Comparison of ENCODE assay signal across 20 cellular contexts in genomic region chr12:56260921-56261320, GRCh38. TPM values are rescaled to one million over a fixed set of nuclear protein-coding genes. Genes with fewer than 3 reads are reported as not detected.
DNase-seq lines count a peak whose midpoint lies in the region; ATAC-seq, FAIRE-seq and TF ChIP-seq lines count a peak whose summit lies in the region.
"Had no signal": no experiment of that assay in that cellular context is flagged by ENCODE, and none has a peak within 500 bp of the region (broad histone marks: within the 10 kb centered on the region; RNA-seq: fewer than 3 reads in every experiment).

No MANE protein-coding gene starts in this region.

- peak overlapping the region; percentile 87; the same call in 1 of the 2 replicates for H3K18ac ChIP-seq in IMR-90 (ENCODE audit: low read depth, low read length)

- CTCF ChIA-PET in A549 (lab: Yijun Ruan, JAX), result interaction anchor here (2.9 to 9.6 kb wide), 4 partner anchors 13 to 203 kb away, joined by 8 to 101 read pairs (median 42); partner anchors contain the start of gene SMARCC2
- CTCF ChIA-PET in IMR-90 (lab: Yijun Ruan, JAX), result interaction anchor here (0.8 kb wide), 1 partner anchor 39 kb away, joined by 3 read pairs; no protein-coding TSS in a partner anchor

- peak overlapping the region; percentile 61; the same call in 2 of the 3 replicates for H3K4me2 ChIP-seq in A549
- H3K4me2 ChIP-seq in IMR-90 (ENCODE audit: low read depth, low read length), result no peak overlapping the region

- intact Hi-C loops in IMR-90 (cut with micrococcal nuclease), result no loop called here

- peaks cover 18% of the 10 kb centered on the region for H3K9me1 ChIP-seq in IMR-90 (ENCODE audit: insufficient read depth, low read length)

- H3K27ac ChIP-seq in A549, result peak overlapping the region; percentile 82 to 86
- H3K27ac ChIP-seq in IMR-90 (ENCODE audit: insufficient read depth, low read length), result no peak overlapping the region
- peak overlapping the region; percentile 68 for H3K27ac ChIP-seq in foreskin keratinocyte

- TF ChIP-seq RAD21 in A549 (conservative IDR thresholded peaks at IDR 0.05 in 1 of 2, IDR thresholded peaks at IDR 0.05 in 1 of 2) (no peak), IMR-90 (IDR thresholded peaks at IDR 0.05; ENCODE audit: low read length) (no peak)

- peak overlapping the region; percentile 81 for H2AK5ac ChIP-seq in IMR-90 (ENCODE audit: low read depth, low read length)

- H2AK9ac ChIP-seq in IMR-90 (replicated peaks; ENCODE audit: low read depth, low read length, poor library complexity), result no peak overlapping the region

- peak overlapping the region; percentile 74 for H3K4ac ChIP-seq in IMR-90 (ENCODE audit: low read depth, low read length)

- peak overlapping the region; percentile 71 for H3K14ac ChIP-seq in IMR-90 (replicated peaks; ENCODE audit: low read depth, low read length)

- no peak overlapping the region for H3K9ac ChIP-seq in IMR-90 (ENCODE audit: low read depth, low read length)

- POLR2A ChIA-PET in A549 (lab: Yijun Ruan, JAX) (no interaction called here), IMR-90 (lab: Charles Lee; ENCODE audit: unreplicated experiment) (no interaction called here)

- 84% methylated on average over 3 of the region's 3 CpGs for WGBS in A549 (ENCODE audit: missing lambda C conversion rate)
- WGBS in IMR-90 (ENCODE audit: extremely low coverage in 2 of 2, insufficient read length in 1 of 2), 2 experiments, result no CpG with 5 or more reads among the region's 3 CpGs

- peak overlapping the region; percentile 34; the same call in 1 of the 2 replicates for H3K23ac ChIP-seq in IMR-90 (ENCODE audit: low read depth, low read length)

- H2BK20ac ChIP-seq in IMR-90 (ENCODE audit: low read depth, low read length), result peak overlapping the region; percentile 84

- peak overlapping the region; percentile 79 for H3K27ac Mint-ChIP-seq in progenitor cell of endocrine pancreas

- H4K20me1 ChIP-seq in IMR-90 (ENCODE audit: insufficient read depth, low read length), result peaks cover 14% of the 10 kb centered on the region

- dilution Hi-C loops in IMR-90 (cut with HindIII; ENCODE audit: low sequenced_read_pairs, unreplicated experiment), result no loop called here

- no peak for DNase-seq in A549 (ENCODE audit: low read depth in 1 of 2, low spot score in 1 of 2)
- no peak for DNase-seq in IMR-90
- no peak for DNase-seq in foreskin keratinocyte
- no peak for DNase-seq in progenitor cell of endocrine pancreas (ENCODE audit: low spot score, unreplicated experiment)
- no peak for DNase-seq in NCI-H2227 (lab: John Stamatoyannopoulos, UW; ENCODE audit: unreplicated experiment)
- no peak for DNase-seq in SW480 (ENCODE audit: low spot score)
- DNase-seq: ACHN; CD8-positive, alpha-beta memory T cell; GF-D8; GOT3; NCI-H1105 treated with DMSO at 0.1 percent for 48 hours; NCI-H187; NCI-H446 treated with DMSO at 0.1 percent for 48 hours; NCI-H748 treated with DMSO at 0.1 percent for 48 hours; SHP77 had no signal

- ATAC-seq in A549, result no peak
- no peak for ATAC-seq in IMR-90 (ENCODE audit: low read depth)
- no peak for ATAC-seq in foreskin keratinocyte
- no peak for ATAC-seq in HG02884 (IDR thresholded peaks at IDR 0.05; ENCODE audit: unreplicated experiment)
- ATAC-seq in HG02852 (IDR thresholded peaks at IDR 0.05; ENCODE audit: unreplicated experiment), result no peak
- ATAC-seq: HepG2, Panc1 had no signal

- in situ Hi-C loops in IMR-90 (cut with MboI; ENCODE audit: low sequenced_read_pairs), result no loop called here

- H3K27me3 ChIP-seq in IMR-90 (ENCODE audit: control insufficient read depth, insufficient read depth, low read length), result no peaks in the 10 kb centered on the region
- no peaks in the 10 kb centered on the region for H3K27me3 ChIP-seq in foreskin keratinocyte

- H2BK120ac ChIP-seq in IMR-90 (ENCODE audit: low read depth, low read length), result peak overlapping the region; percentile 89

- H3K4me1 ChIP-seq in A549, result peaks cover 46% of the 10 kb centered on the region
- peaks cover 18% of the 10 kb centered on the region for H3K4me1 ChIP-seq in IMR-90 (ENCODE audit: control insufficient read depth, insufficient read depth, low read length)
- peaks cover 26% of the 10 kb centered on the region for H3K4me1 ChIP-seq in foreskin keratinocyte

- peaks cover 7 to 25% of the 10 kb centered on the region in 2 experiments for H3K79me1 ChIP-seq in IMR-90 (ENCODE audit: low read depth in 1 of 2, low read length in 2 of 2)

- H3K9me3 ChIP-seq in A549 (no peaks in the 10 kb centered on the region), IMR-90 (ENCODE audit: control insufficient read depth, insufficient read depth, low read length) (no peaks in the 10 kb centered on the region)

- H4K8ac ChIP-seq in IMR-90 (ENCODE audit: low read depth in 2 of 2, low read length in 2 of 2), result peak overlapping the region; percentile 7 to 80; a peak in 2 of 4 replicates

- peak overlapping the region; percentile 60; the same call in 2 of the 3 replicates for H2BK15ac ChIP-seq in IMR-90 (ENCODE audit: low read depth, low read length)

- no peak overlapping the region for H3K56ac ChIP-seq in IMR-90 (ENCODE audit: extremely low read depth, insufficient read depth, low read length)

- TF ChIP-seq CTCF in A549 (IDR thresholded peaks at IDR 0.05), result no peak
- no peak for TF ChIP-seq CTCF in IMR-90 (conservative IDR thresholded peaks at IDR 0.05; ENCODE audit: low read depth, low read length)
- no peak for TF ChIP-seq CTCF in foreskin keratinocyte (conservative IDR thresholded peaks at IDR 0.05)
- TF ChIP-seq CTCF in progenitor cell of endocrine pancreas (IDR thresholded peaks at IDR 0.05; ENCODE audit: unreplicated experiment), result no peak

- H3K27me3 Mint-ChIP-seq in progenitor cell of endocrine pancreas, result peaks cover 5% of the 10 kb centered on the region
- H3K27me3 Mint-ChIP-seq: CD8-positive, alpha-beta memory T cell had no signal

- peak overlapping the region; percentile 77; the same call in 1 of the 2 replicates for H4K5ac ChIP-seq in IMR-90 (ENCODE audit: low read depth, low read length)

- peaks cover 11% of the 10 kb centered on the region for H3K36me3 ChIP-seq in IMR-90 (ENCODE audit: control insufficient read depth, insufficient read depth, low read length)

- no peak overlapping the region for H3K4me3 Mint-ChIP-seq in progenitor cell of endocrine pancreas (ENCODE audit: low read depth)

- no peaks in the 10 kb centered on the region for H3K9me3 Mint-ChIP-seq in progenitor cell of endocrine pancreas (ENCODE audit: low read depth)
- H3K9me3 Mint-ChIP-seq: CD8-positive, alpha-beta memory T cell had no signal

- peak overlapping the region; percentile 92 for H2BK5ac ChIP-seq in IMR-90 (ENCODE audit: low read depth, low read length, poor library complexity, severe bottlenecking)

- no peak overlapping the region for H2AFZ ChIP-seq in IMR-90 (replicated peaks; ENCODE audit: low read length, poor library complexity)

- no peak for TF ChIP-seq EP300 in A549 (IDR thresholded peaks at IDR 0.05)

- FAIRE-seq in A549 (lab: Jason Lieb, UNC), result no peak
- FAIRE-seq: HepG2 had no signal

- TF ChIP-seq POLR2A in A549 (IDR thresholded peaks at IDR 0.05; ENCODE audit: low read length) (no peak), IMR-90 (IDR thresholded peaks at IDR 0.05; ENCODE audit: low read depth, low read length) (no peak)

- no TSS peak for BruUV-seq in IMR-90 (replicated peaks; lab: Mats Ljungman, UMichigan)

- H3K4me3 ChIP-seq in A549, result no peak overlapping the region
- no peak overlapping the region for H3K4me3 ChIP-seq in IMR-90 (ENCODE audit: insufficient read depth, low read depth, low read length)

- H4K91ac ChIP-seq in IMR-90 (ENCODE audit: insufficient read depth, low read depth, low read length), result peak overlapping the region; percentile 73; the same call in 1 of the 2 replicates

- H3K4me1 Mint-ChIP-seq in progenitor cell of endocrine pancreas (ENCODE audit: low read depth), result peaks cover 14% of the 10 kb centered on the region

- H3K36me3 Mint-ChIP-seq in progenitor cell of endocrine pancreas (ENCODE audit: insufficient read depth), result peaks cover 4% of the 10 kb centered on the region

RNA-seq across cellular contexts. Expression of gene ANKRD52, which starts 2.7 kb away (rescaled TPM):
- polyA plus RNA-seq in A549 (2011; rRNA removed) (26.1 and 35.1 TPM in 2 replicates), A549 (2017; fragmentation: RNase III; extraction: RNeasy Plus Mini Kit Qiagen cat#74134 plus additional on column Dnase treatment) (47.4 to 48.7 TPM (median 48.0 TPM) in 3 replicates), IMR-90 (2012; rRNA removed) (35.9 and 36.2 TPM in 2 replicates), foreskin keratinocyte (9.6 and 11.4 TPM in 2 replicates)
- polyA plus RNA-seq in A549 (2012; cell fraction: cytosol; rRNA removed), result 31.9 and 40.1 TPM in 2 replicates
- polyA plus RNA-seq in A549 (2012; cell fraction: nucleus; rRNA removed), result 109 and 119 TPM in 2 replicates
- polyA minus RNA-seq in A549 (2011; rRNA and poly(A)+ RNA removed), result 57.3 and 62.5 TPM in 2 replicates
- total RNA-seq in IMR-90 (2012; rRNA removed) (15.4 and 16.1 TPM in 2 replicates), foreskin keratinocyte (24.5 and 30.7 TPM in 2 replicates), progenitor cell of endocrine pancreas (60.3 and 64.3 TPM in 2 replicates)
- polyA plus RNA-seq in IMR-90 (2012; cell fraction: cytosol; rRNA removed), result 21.3 and 23.2 TPM in 2 replicates
- 93.6 and 111 TPM in 2 replicates for polyA plus RNA-seq in IMR-90 (2012; cell fraction: nucleus; rRNA removed; ENCODE audit: low replicate concordance)

RNA-seq across cellular contexts. Expression of gene COQ10A, which starts 5.8 kb away (rescaled TPM):
- polyA plus RNA-seq in A549 (2011; rRNA removed) (40.9 and 41.2 TPM in 2 replicates), A549 (2017; fragmentation: RNase III; extraction: RNeasy Plus Mini Kit Qiagen cat#74134 plus additional on column Dnase treatment) (20.7 to 23.5 TPM (median 23.2 TPM) in 3 replicates), IMR-90 (2012; rRNA removed) (10.2 and 10.8 TPM in 2 replicates), foreskin keratinocyte (6.1 and 7.6 TPM in 2 replicates)
- polyA plus RNA-seq in A549 (2012; cell fraction: cytosol; rRNA removed), result 33.5 and 38.0 TPM in 2 replicates
- 73.4 and 87.0 TPM in 2 replicates for polyA plus RNA-seq in A549 (2012; cell fraction: nucleus; rRNA removed)
- 20.8 and 21.3 TPM in 2 replicates for polyA minus RNA-seq in A549 (2011; rRNA and poly(A)+ RNA removed)
- total RNA-seq in IMR-90 (2012; rRNA removed) (4.7 TPM in 2 replicates), foreskin keratinocyte (6.6 and 8.3 TPM in 2 replicates), progenitor cell of endocrine pancreas (23.6 and 24.6 TPM in 2 replicates)
- 4.8 and 6.9 TPM in 2 replicates for polyA plus RNA-seq in IMR-90 (2012; cell fraction: cytosol; rRNA removed)
- 45.7 and 51.7 TPM in 2 replicates for polyA plus RNA-seq in IMR-90 (2012; cell fraction: nucleus; rRNA removed; ENCODE audit: low replicate concordance)

RNA-seq across cellular contexts. Expression of gene SLC39A5, which starts 31.1 kb away (rescaled TPM):
- polyA plus RNA-seq in A549 (2011; rRNA removed) (0.42 TPM in 1 of 2 replicates, not detected in the other), A549 (2017; fragmentation: RNase III; extraction: RNeasy Plus Mini Kit Qiagen cat#74134 plus additional on column Dnase treatment) (0.09 to 0.23 TPM in 2 of 3 replicates, not detected in the other), IMR-90 (2012; rRNA removed) (not detected in 2 replicates), foreskin keratinocyte (0.10 TPM in 1 of 2 replicates, not detected in the other)
- 0.17 and 0.21 TPM in 2 replicates for polyA plus RNA-seq in A549 (2012; cell fraction: cytosol; rRNA removed)
- 0.70 and 0.78 TPM in 2 replicates for polyA plus RNA-seq in A549 (2012; cell fraction: nucleus; rRNA removed)
- polyA minus RNA-seq in A549 (2011; rRNA and poly(A)+ RNA removed), result 1.2 TPM in 1 of 2 replicates, not detected in the other
- total RNA-seq in IMR-90 (2012; rRNA removed) (not detected in 2 replicates), foreskin keratinocyte (0.20 and 0.21 TPM in 2 replicates), progenitor cell of endocrine pancreas (62.9 and 65.2 TPM in 2 replicates)
- polyA plus RNA-seq in IMR-90 (2012; cell fraction: cytosol; rRNA removed), result 0.02 TPM in 1 of 2 replicates, not detected in the other
- 0.77 and 0.96 TPM in 2 replicates for polyA plus RNA-seq in IMR-90 (2012; cell fraction: nucleus; rRNA removed; ENCODE audit: low replicate concordance)
- polyA plus RNA-seq: BJ; CD8-positive, alpha-beta memory T cell had no signal

RNA-seq across cellular contexts. Expression of gene NABP2, which starts 36.8 kb away (rescaled TPM):
- 86.1 and 86.7 TPM in 2 replicates for polyA plus RNA-seq in A549 (2011; rRNA removed)
- polyA plus RNA-seq in A549 (2012; cell fraction: cytosol; rRNA removed), result 96.7 and 97.4 TPM in 2 replicates
- 21.4 and 27.6 TPM in 2 replicates for polyA plus RNA-seq in A549 (2012; cell fraction: nucleus; rRNA removed)
- 64.1 to 69.6 TPM (median 65.2 TPM) in 3 replicates for polyA plus RNA-seq in A549 (2017; fragmentation: RNase III; extraction: RNeasy Plus Mini Kit Qiagen cat#74134 plus additional on column Dnase treatment)
- polyA minus RNA-seq in A549 (2011; rRNA and poly(A)+ RNA removed), result 31.6 and 42.1 TPM in 2 replicates
- 29.2 and 31.4 TPM in 2 replicates for total RNA-seq in IMR-90 (2012; rRNA removed)
- polyA plus RNA-seq in IMR-90 (2012; rRNA removed), result 37.4 and 42.5 TPM in 2 replicates
- polyA plus RNA-seq in IMR-90 (2012; cell fraction: cytosol; rRNA removed), result 32.7 and 41.6 TPM in 2 replicates
- polyA plus RNA-seq in IMR-90 (2012; cell fraction: nucleus; rRNA removed; ENCODE audit: low replicate concordance), result 6.7 and 10.2 TPM in 2 replicates
- total RNA-seq in foreskin keratinocyte, result 45.8 and 47.1 TPM in 2 replicates
- polyA plus RNA-seq in foreskin keratinocyte, result 58.2 and 62.8 TPM in 2 replicates
- total RNA-seq in progenitor cell of endocrine pancreas, result 37.9 and 40.5 TPM in 2 replicates

RNA-seq across cellular contexts. Expression of gene RNF41, which starts 39.2 kb away (rescaled TPM):
- 47.8 and 65.1 TPM in 2 replicates for polyA plus RNA-seq in A549 (2011; rRNA removed)
- 53.7 and 59.6 TPM in 2 replicates for polyA plus RNA-seq in A549 (2012; cell fraction: cytosol; rRNA removed)
- 32.1 and 44.8 TPM in 2 replicates for polyA plus RNA-seq in A549 (2012; cell fraction: nucleus; rRNA removed)
- 20.2 to 21.7 TPM (median 20.7 TPM) in 3 replicates for polyA plus RNA-seq in A549 (2017; fragmentation: RNase III; extraction: RNeasy Plus Mini Kit Qiagen cat#74134 plus additional on column Dnase treatment)
- polyA minus RNA-seq in A549 (2011; rRNA and poly(A)+ RNA removed), result 168 and 180 TPM in 2 replicates
- 191 and 272 TPM in 2 replicates for total RNA-seq in IMR-90 (2012; rRNA removed)
- polyA plus RNA-seq in IMR-90 (2012; rRNA removed), result 112 and 125 TPM in 2 replicates
- polyA plus RNA-seq in IMR-90 (2012; cell fraction: cytosol; rRNA removed), result 83.1 and 122 TPM in 2 replicates
- polyA plus RNA-seq in IMR-90 (2012; cell fraction: nucleus; rRNA removed; ENCODE audit: low replicate concordance), result 45.0 and 90.2 TPM in 2 replicates
- total RNA-seq in foreskin keratinocyte, result 37.1 and 39.4 TPM in 2 replicates
- 19.0 and 21.8 TPM in 2 replicates for polyA plus RNA-seq in foreskin keratinocyte
- 50.0 and 50.8 TPM in 2 replicates for total RNA-seq in progenitor cell of endocrine pancreas

Comparison
In these comparisons a context has a peak if more than half of its experiments do, and no peak if none do; other contexts are left out.
1. RNA of gene SLC39A5, which starts 31.1 kb away (total RNA-seq): 62.9 to 65.2 TPM in progenitor cell of endocrine pancreas; 0.20 to 0.21 TPM in foreskin keratinocyte and not detected in IMR-90; every median in the first group is over 10 times any median in the second.